Comparison of ENCODE assay signal across 8 cellular contexts in the genomic region with DNA sequence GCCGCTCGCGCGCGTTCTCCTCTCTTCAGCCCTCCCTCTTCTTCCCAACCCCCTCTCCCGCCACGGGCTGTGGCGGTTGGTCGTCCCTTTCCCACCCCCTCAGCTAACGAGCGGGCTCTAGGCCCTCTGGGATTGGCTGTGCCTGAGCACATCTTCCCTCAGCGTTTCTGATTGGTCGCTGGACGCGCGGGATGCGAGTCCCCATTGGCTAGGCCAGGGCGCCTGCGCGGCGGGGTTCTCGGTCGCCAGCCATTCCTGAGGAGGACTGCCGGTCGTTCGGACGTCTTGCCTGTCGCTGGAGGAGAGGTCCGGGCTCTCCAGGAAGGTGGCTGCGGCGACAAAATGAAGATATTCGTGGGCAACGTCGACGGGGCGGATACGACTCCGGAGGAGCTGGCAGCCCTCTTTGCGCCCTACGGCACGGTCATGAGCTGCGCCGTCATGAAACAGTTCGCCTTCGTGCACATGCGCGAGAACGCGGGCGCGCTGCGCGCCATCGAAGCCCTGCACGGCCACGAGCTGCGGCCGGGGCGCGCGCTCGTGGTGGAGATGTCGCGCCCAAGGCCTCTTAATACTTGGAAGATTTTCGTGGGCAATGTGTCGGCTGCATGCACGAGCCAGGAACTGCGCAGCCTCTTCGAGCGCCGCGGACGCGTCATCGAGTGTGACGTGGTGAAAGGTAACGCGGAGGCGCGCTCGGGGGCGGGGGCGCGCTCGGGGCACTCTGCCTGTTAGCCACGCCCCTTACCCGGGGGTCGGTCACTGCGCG. TPM values are rescaled to one million over a fixed set of nuclear protein-coding genes. Genes with fewer than 3 reads are reported as not detected.
A peak's percentile ranks its signal among the peaks of the same experiment; 100 is the strongest.
DNase-seq lines count a peak whose midpoint lies in the region; ATAC-seq and TF ChIP-seq lines count a peak whose summit lies in the region.

A gene with protein sequence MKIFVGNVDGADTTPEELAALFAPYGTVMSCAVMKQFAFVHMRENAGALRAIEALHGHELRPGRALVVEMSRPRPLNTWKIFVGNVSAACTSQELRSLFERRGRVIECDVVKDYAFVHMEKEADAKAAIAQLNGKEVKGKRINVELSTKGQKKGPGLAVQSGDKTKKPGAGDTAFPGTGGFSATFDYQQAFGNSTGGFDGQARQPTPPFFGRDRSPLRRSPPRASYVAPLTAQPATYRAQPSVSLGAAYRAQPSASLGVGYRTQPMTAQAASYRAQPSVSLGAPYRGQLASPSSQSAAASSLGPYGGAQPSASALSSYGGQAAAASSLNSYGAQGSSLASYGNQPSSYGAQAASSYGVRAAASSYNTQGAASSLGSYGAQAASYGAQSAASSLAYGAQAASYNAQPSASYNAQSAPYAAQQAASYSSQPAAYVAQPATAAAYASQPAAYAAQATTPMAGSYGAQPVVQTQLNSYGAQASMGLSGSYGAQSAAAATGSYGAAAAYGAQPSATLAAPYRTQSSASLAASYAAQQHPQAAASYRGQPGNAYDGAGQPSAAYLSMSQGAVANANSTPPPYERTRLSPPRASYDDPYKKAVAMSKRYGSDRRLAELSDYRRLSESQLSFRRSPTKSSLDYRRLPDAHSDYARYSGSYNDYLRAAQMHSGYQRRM (plus strand): TSS at position 252 of the 769 bp plus-strand sequence. CDS start 91 bp downstream, at position 343.

- intact Hi-C loops in dendritic cell treated with granulocyte-macrophage colony-stimulating factor and Interleukin-4, amounts not matched to agents 40 ng/mL and 50 ng/mL, for 4 days (cut with micrococcal nuclease): loop anchor here (2.0 kb wide), 1 partner anchor 22 kb away; no protein-coding TSS in a partner anchor
- intact Hi-C loops in left lung (cut with DNase I): no loop called here

- no peaks in the 10 kb centered on the region for H3K9me3 ChIP-seq in left lung

- peak within 1 kb of the TSS; percentile 100 for H3K27ac Mint-ChIP-seq in dendritic cell treated with granulocyte-macrophage colony-stimulating factor and Interleukin-4, amounts not matched to agents 40 ng/mL and 50 ng/mL, for 4 days

- H3K27me3 Mint-ChIP-seq in dendritic cell treated with granulocyte-macrophage colony-stimulating factor and Interleukin-4, amounts not matched to agents 40 ng/mL and 50 ng/mL, for 4 days: no peaks in the 10 kb centered on the region

- ATAC-seq in GM19372 (IDR thresholded peaks at IDR 0.05; ENCODE audit: low read depth, unreplicated experiment): peak; percentile 88
- ATAC-seq in HG03558 (IDR thresholded peaks at IDR 0.05; ENCODE audit: extremely low read depth, unreplicated experiment): peak; percentile 79
- ATAC-seq in left lung: peak; percentile 95

- H3K9me3 Mint-ChIP-seq in dendritic cell treated with granulocyte-macrophage colony-stimulating factor and Interleukin-4, amounts not matched to agents 40 ng/mL and 50 ng/mL, for 4 days: no peaks in the 10 kb centered on the region

- H3K4me1 ChIP-seq in left lung: peaks cover 10 to 50% of the 10 kb centered on the region in 2 donors

- peaks cover 36% of the 10 kb centered on the region for H3K4me1 Mint-ChIP-seq in dendritic cell treated with granulocyte-macrophage colony-stimulating factor and Interleukin-4, amounts not matched to agents 40 ng/mL and 50 ng/mL, for 4 days (ENCODE audit: low read depth)

- DNase-seq in C1 segment of cervical spinal cord (lab: John Stamatoyannopoulos, UW) (peak; percentile 93 to 99 (median 98)), NCI-H748 treated with DMSO at 0.1 percent for 48 hours (lab: John Stamatoyannopoulos, UW) (peak; percentile 94), left lung (peak; percentile 98 to 99)
- peak; percentile 91 to 99 for DNase-seq in activated CD4-positive, alpha-beta T cell treated with anti-CD3 and anti-CD28 coated beads, Interleukin-2, amount 50 U/mL, for 24 hours (ENCODE audit: low read depth in 1 of 2, low spot score in 1 of 2)
- DNase-seq in stimulated activated CD4-positive, alpha-beta T cell treated with anti-CD3 and anti-CD28 coated beads, Interleukin-2, amount 100 ng/mL, for 48 hours: peak; percentile 94 to 95

- peak within 1 kb of the TSS; percentile 86 to 90 for H3K4me3 ChIP-seq in left lung

- peaks cover 46% of the 10 kb centered on the region for H3K36me3 Mint-ChIP-seq in dendritic cell treated with granulocyte-macrophage colony-stimulating factor and Interleukin-4, amounts not matched to agents 40 ng/mL and 50 ng/mL, for 4 days (ENCODE audit: low read depth)

- peak within 1 kb of the TSS; percentile 93 to 98 for H3K27ac ChIP-seq in left lung

- peak within 1 kb of the TSS; percentile 99 for H3K4me3 Mint-ChIP-seq in dendritic cell treated with granulocyte-macrophage colony-stimulating factor and Interleukin-4, amounts not matched to agents 40 ng/mL and 50 ng/mL, for 4 days

- no peak for TF ChIP-seq CTCF in left lung (IDR thresholded peaks at IDR 0.05)

- H3K27me3 ChIP-seq in left lung: no peaks in the 10 kb centered on the region

- H3K36me3 ChIP-seq in left lung: peaks cover 0 to 2% of the 10 kb centered on the region in 2 donors

RNA-seq across cellular contexts. Expression of the gene that starts here (rescaled TPM):
- total RNA-seq in left lung: 10 to 100 TPM; 64.2 to 89.1 TPM

Comparison
In these comparisons a context has a peak if more than half of its experiments do, and no peak if none do; other contexts are left out.
1. Peak in every context shown above with its lines: DNase-seq, ATAC-seq, H3K4me3 ChIP-seq and H3K27ac ChIP-seq.